ENCODE assay signal across 17 cellular contexts in the genomic region with DNA sequence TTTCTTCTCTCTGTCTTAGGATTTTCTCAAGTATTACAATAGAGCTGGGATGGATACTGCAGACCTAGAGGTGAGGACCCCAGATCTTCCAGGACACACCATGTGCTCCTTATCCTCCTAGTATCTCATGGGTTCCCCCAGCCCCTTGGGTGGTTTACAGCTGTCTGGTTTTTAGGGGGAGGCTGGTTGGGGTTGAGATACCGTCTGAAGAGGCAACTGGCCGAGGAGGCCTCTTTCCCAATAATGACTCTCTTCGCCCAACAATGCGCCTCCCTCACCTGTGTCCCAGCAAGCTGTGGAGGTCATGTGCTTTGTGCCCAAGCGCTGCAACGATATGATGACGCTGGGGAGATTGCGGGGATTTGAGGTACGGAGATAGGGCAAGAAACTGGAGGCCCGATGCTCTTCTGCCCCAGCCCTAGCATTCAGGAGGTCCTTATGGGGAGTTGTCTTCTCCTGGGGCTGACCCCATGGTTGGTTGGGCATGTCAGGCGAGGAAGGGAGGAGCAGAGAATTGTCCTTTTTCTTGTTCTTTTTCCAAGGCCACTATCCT. TPM values are rescaled to one million over a fixed set of nuclear protein-coding genes. Genes with fewer than 3 reads are reported as not detected.
"Had no signal": no experiment of that assay in that cellular context is flagged by ENCODE, and none has a peak within 500 bp of the region (broad histone marks: within the 10 kb centered on the region; RNA-seq: fewer than 3 reads in every experiment).

No MANE protein-coding gene starts in this region.

- H3K27me3 ChIP-seq: dorsolateral prefrontal cortex, testis had no signal

- H3K36me3 ChIP-seq: pancreas, right lobe of liver, upper lobe of right lung had no signal

- H3K4me2 ChIP-seq: smooth muscle cell had no signal

- H3K4me3 Mint-ChIP-seq: activated CD4-positive, alpha-beta T cell treated with anti-CD3 and anti-CD28 coated beads, Interleukin-2, amount 10 ng/mL, durations not matched to agents 7 days and 5 days; activated naive CD8-positive, alpha-beta T cell treated with anti-CD3 and anti-CD28 coated beads for 36 hours had no signal

- DNase-seq: activated CD4-positive, alpha-beta T cell treated with anti-CD3 and anti-CD28 coated beads, Interleukin-2, amount 10 ng/mL, durations not matched to agents 7 days and 5 days; activated CD8-positive, alpha-beta memory T cell treated with anti-CD3 and anti-CD28 coated beads, Interleukin-2, amount 50 U/mL, for 48 hours; activated naive CD8-positive, alpha-beta T cell treated with anti-CD3 and anti-CD28 coated beads for 36 hours; amniotic stem cell; central memory CD4-positive, alpha-beta T cell; hippocampal formation; pancreas; right lobe of liver; stimulated activated CD4-positive, alpha-beta T cell treated with anti-CD3 and anti-CD28 coated beads, Interleukin-4, amount 100 ng/mL, for 1 hour; T-helper 1 cell; T1000; upper lobe of right lung had no signal

- H3K27ac Mint-ChIP-seq: activated CD4-positive, alpha-beta T cell treated with anti-CD3 and anti-CD28 coated beads, Interleukin-2, amount 10 ng/mL, durations not matched to agents 7 days and 5 days; activated naive CD8-positive, alpha-beta T cell treated with anti-CD3 and anti-CD28 coated beads for 36 hours had no signal

- H3K4me3 ChIP-seq: pancreas, right lobe of liver, smooth muscle cell, testis, upper lobe of right lung had no signal

- ATAC-seq: activated CD4-positive, CD25-positive, alpha-beta regulatory T cell treated with anti-CD3 and anti-CD28 coated beads, Interleukin-2, amount 50 U/mL, for 24 hours; pancreas; right lobe of liver; upper lobe of right lung had no signal

- H3K9me3 ChIP-seq: pancreas, right lobe of liver, testis, upper lobe of right lung had no signal

- H3K27ac ChIP-seq: pancreas, right lobe of liver, testis, upper lobe of right lung had no signal

- H3K36me3 Mint-ChIP-seq: activated naive CD8-positive, alpha-beta T cell treated with anti-CD3 and anti-CD28 coated beads for 36 hours had no signal

- H3K4me1 ChIP-seq: pancreas had no signal

- H3K9me3 Mint-ChIP-seq: activated CD4-positive, alpha-beta T cell treated with anti-CD3 and anti-CD28 coated beads, Interleukin-2, amount 10 ng/mL, durations not matched to agents 7 days and 5 days; activated naive CD8-positive, alpha-beta T cell treated with anti-CD3 and anti-CD28 coated beads for 36 hours had no signal

RNA-seq across cellular contexts. Expression of a gene that starts 18.0 kb away (rescaled TPM):
- total RNA-seq: lung microvascular endothelial cell had no signal
